Comparison of ENCODE assay signal across 30 cellular contexts in genomic region chr20:37920270-37920669, GRCh38. TPM values are rescaled to one million over a fixed set of nuclear protein-coding genes. Genes with fewer than 3 reads are reported as not detected.
A peak's percentile ranks its signal among the peaks of the same experiment; 100 is the strongest.
DNase-seq lines count a peak whose midpoint lies in the region; ATAC-seq, FAIRE-seq and TF ChIP-seq lines count a peak whose summit lies in the region.
"Had no signal": no experiment of that assay in that cellular context is flagged by ENCODE, and none has a peak within 500 bp of the region (broad histone marks: within the 10 kb centered on the region; RNA-seq: fewer than 3 reads in every experiment).

No MANE protein-coding gene starts in this region.

- H3K4me3 Mint-ChIP-seq in activated CD8-positive, alpha-beta T cell treated with anti-CD3 and anti-CD28 coated beads for 36 hours, result no peak overlapping the region
- no peak overlapping the region for H3K4me3 Mint-ChIP-seq in activated CD8-positive, alpha-beta T cell treated with anti-CD3 and anti-CD28 coated beads, Interleukin-2, amount 10 ng/mL, durations not matched to agents 7 days and 5 days
- H3K4me3 Mint-ChIP-seq: GM23338; naive thymus-derived CD4-positive, alpha-beta T cell; T-cell had no signal

- 0 out of 5 replicates have a peak, but pooled peaks cover 0 to under 1% of the 10 kb centered on the region in 2 experiments for H3K4me1 ChIP-seq in K562 (replicated peaks in 1 of 2; ENCODE audit: control insufficient read depth in 2 of 2, insufficient read depth in 2 of 2, low read length in 2 of 2)
- H3K4me1 ChIP-seq: breast epithelium, prostate gland had no signal

- H3K9me3 Mint-ChIP-seq in activated CD8-positive, alpha-beta T cell treated with anti-CD3 and anti-CD28 coated beads for 36 hours, result no peaks in the 10 kb centered on the region
- H3K9me3 Mint-ChIP-seq in activated CD8-positive, alpha-beta T cell treated with anti-CD3 and anti-CD28 coated beads, Interleukin-2, amount 10 ng/mL, durations not matched to agents 7 days and 5 days (ENCODE audit: insufficient read depth), result no peaks in the 10 kb centered on the region
- H3K9me3 Mint-ChIP-seq: GM23338, T-cell had no signal

- H3K9ac ChIP-seq in K562 (ENCODE audit: insufficient read depth in 1 of 2, low read depth in 2 of 2, low read length in 2 of 2), result 0 out of 4 replicates have a peak overlapping the region, but pooled peaks of 1 of the 2 experiments have one; percentile 18

- no peaks in the 10 kb centered on the region for H3K36me3 Mint-ChIP-seq in activated CD8-positive, alpha-beta T cell treated with anti-CD3 and anti-CD28 coated beads for 36 hours (ENCODE audit: low read depth)
- no peaks in the 10 kb centered on the region for H3K36me3 Mint-ChIP-seq in activated CD8-positive, alpha-beta T cell treated with anti-CD3 and anti-CD28 coated beads, Interleukin-2, amount 10 ng/mL, durations not matched to agents 7 days and 5 days (ENCODE audit: low read depth)
- H3K36me3 Mint-ChIP-seq: naive thymus-derived CD4-positive, alpha-beta T cell; T-cell had no signal

- H3K27me3 ChIP-seq in GM06990 (replicated peaks; ENCODE audit: control insufficient read depth, insufficient read depth, low read length) (no peaks in the 10 kb centered on the region), K562 (ENCODE audit: control insufficient read depth in 2 of 2, insufficient read depth in 2 of 2, low read length in 2 of 2) (peaks cover 44 to 85% of the 10 kb centered on the region in 2 experiments)
- H3K27me3 ChIP-seq: vagina had no signal

- TF ChIP-seq RAD21 in K562 (CRISPR knock-in tag; conservative IDR thresholded peaks at IDR 0.05 in 1 of 2, IDR thresholded peaks at IDR 0.05 in 1 of 2), result no peak

- CTCF ChIA-PET in activated CD8-positive, alpha-beta T cell treated with anti-CD3 and anti-CD28 coated beads for 36 hours (lab: Charles Lee), result no interaction called here
- CTCF ChIA-PET in activated CD8-positive, alpha-beta T cell treated with anti-CD3 and anti-CD28 coated beads, Interleukin-2, amount 10 ng/mL, durations not matched to agents 7 days and 5 days (lab: Charles Lee), result no interaction called here
- CTCF ChIA-PET in K562 (lab: Yijun Ruan, JAX; ENCODE audit: low intra/inter-chr PET ratio), result no interaction called here

- no peaks in the 10 kb centered on the region for H3K9me3 ChIP-seq in K562 (replicated peaks; ENCODE audit: control insufficient read depth, insufficient read depth, low read depth, low read length)
- H3K9me3 ChIP-seq: breast epithelium, prostate gland, thoracic aorta, vagina had no signal

- H3K4me2 ChIP-seq in K562 (ENCODE audit: insufficient read depth, low read length), result no peak overlapping the region
- H3K4me2 ChIP-seq: GM23338 had no signal

- no peak for FAIRE-seq in K562 (lab: Jason Lieb, UNC)
- FAIRE-seq: keratinocyte had no signal

- H3K79me2 ChIP-seq in K562 (ENCODE audit: control insufficient read depth, insufficient read depth, low read length), result no peaks in the 10 kb centered on the region

- no peak overlapping the region for H3K27ac ChIP-seq in K562 (ENCODE audit: extremely low read depth, low read depth, low read length)
- H3K27ac ChIP-seq: breast epithelium, epithelial cell of prostate, HL-60, prostate gland, thoracic aorta, vagina had no signal

- no TSS peak for BruUV-seq in K562 (replicated peaks; lab: Mats Ljungman, UMichigan)

- TF ChIP-seq POLR2A in K562 (conservative IDR thresholded peaks at IDR 0.05), result no peak

- WGBS in K562 (ENCODE audit: insufficient coverage, low coverage, missing lambda C conversion rate), result 1% methylated on average over 6 of the region's 6 CpGs

- H3K4me3 ChIP-seq in GM06990 (replicated peaks; ENCODE audit: low read depth, low read length) (no peak overlapping the region), K562 (no peak overlapping the region)
- H3K4me3 ChIP-seq: breast epithelium, GM23338, prostate gland, thoracic aorta, vagina had no signal

- POLR2A ChIA-PET in activated CD8-positive, alpha-beta T cell treated with anti-CD3 and anti-CD28 coated beads for 36 hours (lab: Charles Lee), result no interaction called here
- POLR2A ChIA-PET in activated CD8-positive, alpha-beta T cell treated with anti-CD3 and anti-CD28 coated beads, Interleukin-2, amount 10 ng/mL, durations not matched to agents 7 days and 5 days (lab: Charles Lee), result no interaction called here
- POLR2A ChIA-PET in K562 (lab: Yijun Ruan, JAX), result interaction anchor here (0.6 to 1.4 kb wide), 2 partner anchors 12 to 262 kb away, joined by 4 read pairs; no protein-coding TSS in a partner anchor

- ATAC-seq in activated CD8-positive, alpha-beta T cell treated with anti-CD3 and anti-CD28 coated beads for 36 hours, result no peak
- ATAC-seq in activated CD8-positive, alpha-beta T cell treated with anti-CD3 and anti-CD28 coated beads, Interleukin-2, amount 10 ng/mL, durations not matched to agents 7 days and 5 days, result no peak
- ATAC-seq in K562 (no peak), HG03442 (IDR thresholded peaks at IDR 0.05; ENCODE audit: unreplicated experiment) (no peak), GM19351 (IDR thresholded peaks at IDR 0.05; ENCODE audit: unreplicated experiment) (no peak)
- ATAC-seq: GM23338; naive thymus-derived CD4-positive, alpha-beta T cell; sciatic nerve; T-cell had no signal

- no peak overlapping the region for H3K27ac Mint-ChIP-seq in activated CD8-positive, alpha-beta T cell treated with anti-CD3 and anti-CD28 coated beads for 36 hours
- H3K27ac Mint-ChIP-seq in activated CD8-positive, alpha-beta T cell treated with anti-CD3 and anti-CD28 coated beads, Interleukin-2, amount 10 ng/mL, durations not matched to agents 7 days and 5 days, result no peak overlapping the region
- H3K27ac Mint-ChIP-seq: GM23338; naive thymus-derived CD4-positive, alpha-beta T cell; T-cell had no signal

- no peak for TF ChIP-seq CTCF in activated CD8-positive, alpha-beta T cell treated with anti-CD3 and anti-CD28 coated beads for 36 hours (IDR thresholded peaks at IDR 0.05)
- TF ChIP-seq CTCF in GM06990 (IDR thresholded peaks at IDR 0.05; ENCODE audit: insufficient read depth, low read length, poor library complexity, severe bottlenecking) (no peak), K562 (IDR thresholded peaks at IDR 0.05 in 2 of 3, conservative IDR thresholded peaks at IDR 0.05 in 1 of 3; ENCODE audit: insufficient read depth in 2 of 3, low read depth in 1 of 3, low read length in 3 of 3) (no peak)

- in situ Hi-C loops in K562 (cut with MboI), result no loop called here

- peaks cover 3% of the 10 kb centered on the region for H3K9me1 ChIP-seq in K562 (ENCODE audit: control insufficient read depth, insufficient read depth, low read length)

- TF ChIP-seq EP300 in K562 (IDR thresholded peaks at IDR 0.05; ENCODE audit: low read length), result no peak

- H2AFZ ChIP-seq in K562 (ENCODE audit: low read depth, low read length), result no peak overlapping the region
- H2AFZ ChIP-seq: GM23338 had no signal

- peaks cover 8% of the 10 kb centered on the region for H3K4me1 Mint-ChIP-seq in activated CD8-positive, alpha-beta T cell treated with anti-CD3 and anti-CD28 coated beads for 36 hours (ENCODE audit: low read depth)
- H3K4me1 Mint-ChIP-seq in activated CD8-positive, alpha-beta T cell treated with anti-CD3 and anti-CD28 coated beads, Interleukin-2, amount 10 ng/mL, durations not matched to agents 7 days and 5 days (ENCODE audit: low read depth), result peaks cover 10% of the 10 kb centered on the region

- H3K36me3 ChIP-seq in GM06990 (ENCODE audit: control insufficient read depth, insufficient read depth, low read length) (no peaks in the 10 kb centered on the region), K562 (ENCODE audit: control insufficient read depth, insufficient read depth, low read length) (no peaks in the 10 kb centered on the region)
- H3K36me3 ChIP-seq: breast epithelium, prostate gland, thoracic aorta, vagina had no signal

- H3K27me3 Mint-ChIP-seq in activated CD8-positive, alpha-beta T cell treated with anti-CD3 and anti-CD28 coated beads for 36 hours, result peaks cover 18% of the 10 kb centered on the region
- peaks cover 25% of the 10 kb centered on the region for H3K27me3 Mint-ChIP-seq in activated CD8-positive, alpha-beta T cell treated with anti-CD3 and anti-CD28 coated beads, Interleukin-2, amount 10 ng/mL, durations not matched to agents 7 days and 5 days (ENCODE audit: low read depth)

- peaks cover 5% of the 10 kb centered on the region; the same call in 1 of the 2 replicates for H4K20me1 ChIP-seq in K562 (replicated peaks; ENCODE audit: control insufficient read depth, insufficient read depth, low read length)

- peak; percentile 39 for DNase-seq in activated CD8-positive, alpha-beta T cell treated with anti-CD3 and anti-CD28 coated beads for 36 hours
- DNase-seq in activated CD8-positive, alpha-beta T cell treated with anti-CD3 and anti-CD28 coated beads, Interleukin-2, amount 10 ng/mL, durations not matched to agents 7 days and 5 days, result no peak
- peak; percentile 50 for DNase-seq in GM06990 (ENCODE audit: extremely low read depth, insufficient read length)
- peak; percentile 8 for DNase-seq in MV-4-11 (lab: John Stamatoyannopoulos, UW)
- no peak for DNase-seq in K562 (ENCODE audit: extremely low read depth in 1 of 4, low spot score in 3 of 4)
- DNase-seq in glomerular visceral epithelial cell (ENCODE audit: extremely low spot score), result no peak
- DNase-seq: activated CD4-positive, CD25-positive, alpha-beta regulatory T cell; activated naive CD4-positive, alpha-beta T cell treated with Interleukin-2 at 50 U/mL for 16 hours; amygdala; C1 segment of cervical spinal cord; glutamatergic neuron; midbrain; naive thymus-derived CD4-positive, alpha-beta T cell; NCI-H2081 treated with DMSO at 0.1 percent for 48 hours; nucleus accumbens; stimulated activated CD4-positive, alpha-beta T cell treated with anti-CD3 and anti-CD28 coated beads, Interleukin-12 subunit alpha, Interleukin-12 subunit beta, amount 100 ng/mL, for 4 hours; stimulated activated CD4-positive, alpha-beta T cell treated with anti-CD3 and anti-CD28 coated beads, Interleukin-4, amount 100 ng/mL, for 24 hours; stimulated activated naive CD4-positive, alpha-beta T cell treated with Interleukin-2 at 50 U/mL for 16 hours; T-cell had no signal

- intact Hi-C loops in activated CD8-positive, alpha-beta T cell treated with anti-CD3 and anti-CD28 coated beads for 36 hours (cut with micrococcal nuclease), result no loop called here
- intact Hi-C loops in K562 (cut with micrococcal nuclease), result no loop called here

RNA-seq across cellular contexts. Expression of gene VSTM2L, which starts 17.3 kb away (rescaled TPM):
- total RNA-seq in activated CD8-positive, alpha-beta T cell treated with anti-CD3 and anti-CD28 coated beads for 36 hours, result not detected
- under 1 TPM in 1 of 2 experiments, not detected in 1; 0.21 TPM for total RNA-seq in activated CD8-positive, alpha-beta T cell treated with anti-CD3 and anti-CD28 coated beads, Interleukin-2, amount 10 ng/mL, durations not matched to agents 7 days and 5 days
- total RNA-seq in K562 (2011; cell fraction: chromatin; rRNA removed; ENCODE audit: low replicate concordance), result not detected in 2 replicates
- total RNA-seq in K562 (2011; cell fraction: nucleolus; rRNA removed), result not detected in 2 replicates
- total RNA-seq in K562 (2011; cell fraction: nucleoplasm; rRNA removed), result not detected in 2 replicates
- total RNA-seq in K562 (2014; rRNA removed) (not detected in 2 replicates), K562 (2014; rRNA removed; fragmentation: Illumina TruSeq; extraction: Trizol) (not detected in 2 replicates), K562 (2015; rRNA removed; fragmentation: Illumina TruSeq; extraction: Trizol) (not detected in 2 replicates), K562 (2021) (not detected in 2 replicates)
- polyA plus RNA-seq in K562 (2011; rRNA removed) (not detected in 2 replicates), K562 (2014; fragmentation: Illumina TruSeq; extraction: Trizol) (not detected in 2 replicates), K562 (2014; fragmentation: Nextera tagmentation; extraction: Ambion mirVana) (not detected), K562 (2014; rRNA removed) (not detected in 2 replicates)
- polyA plus RNA-seq in K562 (2011; cell fraction: cytosol; rRNA removed), result not detected in 2 replicates
- polyA plus RNA-seq in K562 (2011; cell fraction: nucleus; rRNA removed), result not detected in 2 replicates
- not detected in 2 replicates for polyA plus RNA-seq in K562 (2012)
- not detected in 2 replicates for polyA minus RNA-seq in K562 (2011; rRNA and poly(A)+ RNA removed)
- polyA minus RNA-seq in K562 (2011; cell fraction: cytosol; rRNA and poly(A)+ RNA removed), result not detected in 2 replicates
- not detected in 2 replicates for polyA minus RNA-seq in K562 (2011; cell fraction: nucleus; rRNA and poly(A)+ RNA removed)
- total RNA-seq: T-cell, vagina had no signal
- polyA plus RNA-seq: naive thymus-derived CD4-positive, alpha-beta T cell had no signal

Comparison
In these comparisons a context has a peak if more than half of its experiments do, and no peak if none do; other contexts are left out.
1. DNase-seq: peak in activated CD8-positive, alpha-beta T cell treated with anti-CD3 and anti-CD28 coated beads for 36 hours (single experiment), GM06990 (single experiment) and MV-4-11 (single experiment); none in activated CD8-positive, alpha-beta T cell treated with anti-CD3 and anti-CD28 coated beads, Interleukin-2, amount 10 ng/mL, durations not matched to agents 7 days and 5 days (single experiment), K562 (0 of 4) and glomerular visceral epithelial cell (single experiment).